ENCODE assay signal across 18 cellular contexts in genomic region chr13:113753171-113753570, GRCh38. TPM values are rescaled to one million over a fixed set of nuclear protein-coding genes. Genes with fewer than 3 reads are reported as not detected.
DNase-seq lines count a peak whose midpoint lies in the region; FAIRE-seq and TF ChIP-seq lines count a peak whose summit lies in the region.
"Had no signal": no experiment of that assay in that cellular context is flagged by ENCODE, and none has a peak within 500 bp of the region (broad histone marks: within the 10 kb centered on the region; RNA-seq: fewer than 3 reads in every experiment).

No MANE protein-coding gene starts in this region.

- intact Hi-C loops in kidney (cut with DNase I), result no loop called here
- intact Hi-C loops in cardiac septum (cut with DNase I), result no loop called here
- intact Hi-C loops in activated CD4-positive, alpha-beta T cell treated with anti-CD3 and anti-CD28 coated beads, Interleukin-2, amount 10 ng/mL, durations not matched to agents 24 days and 14 days (cut with micrococcal nuclease), result no loop called here

- no peak overlapping the region for H3K4me3 Mint-ChIP-seq in activated CD4-positive, alpha-beta T cell treated with anti-CD3 and anti-CD28 coated beads, Interleukin-2, amount 10 ng/mL, durations not matched to agents 24 days and 14 days
- H3K4me3 Mint-ChIP-seq: B cell; CD4-positive, alpha-beta T cell; HFFc6 had no signal

- H2BK12ac ChIP-seq in neuronal stem cell (ENCODE audit: low read length), result no peak overlapping the region

- no peak overlapping the region for H3K27ac Mint-ChIP-seq in activated CD4-positive, alpha-beta T cell treated with anti-CD3 and anti-CD28 coated beads, Interleukin-2, amount 10 ng/mL, durations not matched to agents 24 days and 14 days
- H3K27ac Mint-ChIP-seq: B cell; CD4-positive, alpha-beta T cell; HFFc6 had no signal

- H3K9me3 ChIP-seq in kidney (ENCODE audit: control insufficient read depth in 1 of 2, low read length in 2 of 2), result no peaks in the 10 kb centered on the region
- peaks cover 9 to 18% of the 10 kb centered on the region in 2 donors for H3K9me3 ChIP-seq in neuronal stem cell (replicated peaks in 1 of 2; ENCODE audit: control insufficient read depth in 2 of 2, insufficient read depth in 1 of 2, low read depth in 1 of 2, low read length in 2 of 2)

- no peak overlapping the region for H3K4ac ChIP-seq in neuronal stem cell (ENCODE audit: low read length)

- no peak overlapping the region for H2BK15ac ChIP-seq in neuronal stem cell (ENCODE audit: low read length)

- no peak overlapping the region for H3K14ac ChIP-seq in neuronal stem cell (ENCODE audit: low read length)

- H3K4me1 Mint-ChIP-seq in activated CD4-positive, alpha-beta T cell treated with anti-CD3 and anti-CD28 coated beads, Interleukin-2, amount 10 ng/mL, durations not matched to agents 24 days and 14 days, result peaks cover 3% of the 10 kb centered on the region

- peak; percentile 27 for DNase-seq in kidney
- no peak for DNase-seq in neuronal stem cell (ENCODE audit: low spot score)
- DNase-seq in cardiac septum (ENCODE audit: low spot score), result no peak
- no peak for DNase-seq in NCI-H526 (lab: John Stamatoyannopoulos, UW)
- DNase-seq in activated CD4-positive, alpha-beta T cell treated with anti-CD3 and anti-CD28 coated beads, Interleukin-2, amount 10 ng/mL, durations not matched to agents 24 days and 14 days, result no peak
- no peak for DNase-seq in epidermal melanocyte (ENCODE audit: insufficient read length, low spot score)
- DNase-seq: C1 segment of cervical spinal cord; Calu3; CD4-positive, alpha-beta T cell; DMS 273 treated with DMSO at 0.1 percent for 48 hours; GOT3; HCEC 1CT; HFFc6 had no signal

- peak overlapping the region; percentile 10 for H3K23ac ChIP-seq in neuronal stem cell (ENCODE audit: low read depth, low read length, poor library complexity)

- H3K27me3 Mint-ChIP-seq in activated CD4-positive, alpha-beta T cell treated with anti-CD3 and anti-CD28 coated beads, Interleukin-2, amount 10 ng/mL, durations not matched to agents 24 days and 14 days, result peaks cover 5% of the 10 kb centered on the region
- H3K27me3 Mint-ChIP-seq: B cell had no signal

- no peaks in the 10 kb centered on the region for H3K36me3 ChIP-seq in kidney (ENCODE audit: control insufficient read depth in 1 of 2, insufficient read depth in 2 of 2, low read length in 2 of 2)
- peaks cover 0 to 8% of the 10 kb centered on the region in 2 donors for H3K36me3 ChIP-seq in neuronal stem cell (replicated peaks in 1 of 2; ENCODE audit: control insufficient read depth in 2 of 2, insufficient read depth in 2 of 2, low read length in 2 of 2)

- H2AFZ ChIP-seq in neuronal stem cell (ENCODE audit: low read length), result no peak overlapping the region

- H3K4me1 ChIP-seq in kidney (ENCODE audit: control insufficient read depth in 1 of 2, insufficient read depth in 1 of 2, low read depth in 1 of 2, low read length in 2 of 2), result peaks cover 0 to 3% of the 10 kb centered on the region in 2 donors
- H3K4me1 ChIP-seq in neuronal stem cell (ENCODE audit: control insufficient read depth in 2 of 2, insufficient read depth in 1 of 2, low read depth in 1 of 2, low read length in 2 of 2), result peaks cover 0 to 6% of the 10 kb centered on the region in 2 donors

- no peak overlapping the region for H2AK5ac ChIP-seq in neuronal stem cell (ENCODE audit: low read depth, low read length)

- no CpG with 5 or more reads among the region's 11 CpGs for WGBS in neuronal stem cell (ENCODE audit: extremely low coverage in 2 of 2, insufficient read length in 2 of 2, insufficient replicate concordance in 1 of 2), 2 donors

- H3K9ac ChIP-seq in kidney (ENCODE audit: low read length in 2 of 2) (no peak overlapping the region), neuronal stem cell (ENCODE audit: low read depth, low read length, poor library complexity) (peak overlapping the region; percentile 27)

- no peak overlapping the region for H2BK5ac ChIP-seq in neuronal stem cell (ENCODE audit: low read length)

- no peak overlapping the region for H3K4me2 ChIP-seq in neuronal stem cell (ENCODE audit: insufficient read depth, low read length, poor library complexity, severe bottlenecking)

- H3K36me3 Mint-ChIP-seq in activated CD4-positive, alpha-beta T cell treated with anti-CD3 and anti-CD28 coated beads, Interleukin-2, amount 10 ng/mL, durations not matched to agents 24 days and 14 days (ENCODE audit: low read depth), result no peaks in the 10 kb centered on the region

- H3K27me3 ChIP-seq in neuronal stem cell (ENCODE audit: control insufficient read depth in 3 of 3, insufficient read depth in 3 of 3, low read depth in 1 of 3, low read length in 3 of 3), result peaks cover 0 to 20% (median 7%) of the 10 kb centered on the region in 3 experiments

- H3K79me1 ChIP-seq in neuronal stem cell (ENCODE audit: low read depth, low read length), result no peaks in the 10 kb centered on the region

- TF ChIP-seq CTCF in kidney (IDR thresholded peaks at IDR 0.05; ENCODE audit: borderline replicate concordance, extremely low read depth, insufficient read depth), result no peak

- H2BK120ac ChIP-seq in neuronal stem cell (ENCODE audit: low read depth, low read length), result no peak overlapping the region

- peaks cover 18% of the 10 kb centered on the region for H3K9me3 Mint-ChIP-seq in activated CD4-positive, alpha-beta T cell treated with anti-CD3 and anti-CD28 coated beads, Interleukin-2, amount 10 ng/mL, durations not matched to agents 24 days and 14 days
- H3K9me3 Mint-ChIP-seq: CD4-positive, alpha-beta T cell had no signal

- no peak overlapping the region for H4K91ac ChIP-seq in neuronal stem cell (ENCODE audit: low read depth, low read length, poor library complexity)

- H3K27ac ChIP-seq in angular gyrus (ENCODE audit: low read depth, low read length) (peak overlapping the region; percentile 59), kidney (ENCODE audit: low read depth in 2 of 2, low read length in 2 of 2) (no peak overlapping the region), neuronal stem cell (replicated peaks; ENCODE audit: low read length) (no peak overlapping the region)

- no peak overlapping the region for H3K4me3 ChIP-seq in kidney (ENCODE audit: low read length in 2 of 2)
- H3K4me3 ChIP-seq in neuronal stem cell (ENCODE audit: low read length in 2 of 2), result no peak overlapping the region

- H4K8ac ChIP-seq in neuronal stem cell (ENCODE audit: low read depth, low read length), result no peak overlapping the region

- H3K18ac ChIP-seq in neuronal stem cell (ENCODE audit: low read length), result no peak overlapping the region

- no peak for FAIRE-seq in kidney (lab: Jason Lieb, UNC)
- FAIRE-seq: A204.1, G401.6, GM12891 had no signal

RNA-seq across cellular contexts. Expression of gene TMEM255B, which starts 5.9 kb away (rescaled TPM):
- 29.3 TPM for total RNA-seq in kidney
- 11.9 TPM for polyA plus RNA-seq in kidney (ENCODE audit: insufficient read depth, low read depth, low replicate concordance)
- 2.5 TPM for polyA plus RNA-seq in neuronal stem cell (2013, experiment 1 of 2)
- 2.2 TPM for polyA plus RNA-seq in neuronal stem cell (2013, experiment 2 of 2)
- 10.7 TPM for total RNA-seq in cardiac septum
- 2.0 and 2.4 TPM in 2 replicates for total RNA-seq in activated CD4-positive, alpha-beta T cell treated with anti-CD3 and anti-CD28 coated beads, Interleukin-2, amount 10 ng/mL, durations not matched to agents 24 days and 14 days
- total RNA-seq: Calu3 had no signal
